ENCODE assay signal across 14 cellular contexts in the genomic region with DNA sequence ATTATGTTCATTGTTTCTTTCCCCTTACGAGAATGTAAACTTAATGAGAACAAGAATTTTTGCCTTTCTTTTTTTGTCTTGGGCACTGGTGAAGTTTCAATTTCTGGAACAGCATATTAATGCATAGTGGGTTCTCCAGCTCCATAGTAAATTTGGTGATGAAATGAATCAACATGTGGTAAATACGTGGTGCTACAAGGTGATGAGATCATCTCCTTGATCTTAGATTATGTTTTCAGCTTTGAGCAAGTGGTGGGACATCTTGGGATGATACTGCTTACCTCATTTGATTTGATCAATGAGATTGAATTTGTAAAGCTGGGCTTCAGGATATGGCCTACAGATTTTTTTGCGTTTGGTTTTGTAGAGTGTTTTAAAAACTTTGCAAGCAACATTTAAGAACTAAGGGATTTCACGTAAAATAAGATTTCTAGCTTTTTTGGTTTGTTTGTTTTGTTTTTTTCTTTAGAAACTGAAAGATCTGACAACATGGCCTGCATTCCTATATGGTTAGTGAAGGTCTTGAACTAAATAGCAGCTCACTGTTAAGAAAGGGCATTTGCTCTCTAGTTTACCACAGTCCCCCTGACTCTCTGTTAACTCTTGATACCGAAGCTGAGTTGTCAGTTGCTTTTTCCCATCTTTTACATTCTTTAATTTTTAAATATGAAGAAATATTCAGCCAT. TPM values are rescaled to one million over a fixed set of nuclear protein-coding genes. Genes with fewer than 3 reads are reported as not detected.
DNase-seq lines count a peak whose midpoint lies in the region; ATAC-seq and TF ChIP-seq lines count a peak whose summit lies in the region.
"Had no signal": no experiment of that assay in that cellular context is flagged by ENCODE, and none has a peak within 500 bp of the region (broad histone marks: within the 10 kb centered on the region; RNA-seq: fewer than 3 reads in every experiment).

No MANE protein-coding gene starts in this region.

- peaks cover 3% of the 10 kb centered on the region for H3K9me3 Mint-ChIP-seq in activated naive CD8-positive, alpha-beta T cell treated with anti-CD3 and anti-CD28 coated beads, Interleukin-2, amount 10 ng/mL, durations not matched to agents 7 days and 5 days
- no peaks in the 10 kb centered on the region for H3K9me3 Mint-ChIP-seq in activated naive CD8-positive, alpha-beta T cell treated with anti-CD3 and anti-CD28 coated beads for 36 hours
- no peaks in the 10 kb centered on the region for H3K9me3 Mint-ChIP-seq in activated T-helper 1 cell treated with anti-CD3 and anti-CD28 coated beads, Interleukin-12 subunit alpha, Interleukin-12 subunit beta, Interleukin-2, Interleukin-4 antibody, amounts not matched to agents 30 ng/mL and 10 ng/mL and 1 ng/mL, durations not matched to agents 14 hours and 24 hours and 36 hours

- DNase-seq in activated naive CD8-positive, alpha-beta T cell treated with anti-CD3 and anti-CD28 coated beads, Interleukin-2, amount 10 ng/mL, durations not matched to agents 7 days and 5 days = no peak
- DNase-seq in activated naive CD8-positive, alpha-beta T cell treated with anti-CD3 and anti-CD28 coated beads for 36 hours = no peak
- no peak for DNase-seq in activated T-helper 1 cell treated with anti-CD3 and anti-CD28 coated beads, Interleukin-12 subunit alpha, Interleukin-12 subunit beta, Interleukin-2, Interleukin-4 antibody, amounts not matched to agents 30 ng/mL and 10 ng/mL and 1 ng/mL, durations not matched to agents 14 hours and 24 hours and 36 hours (ENCODE audit: low spot score)
- no peak for DNase-seq in foreskin keratinocyte
- DNase-seq in SJCRH30 = no peak
- no peak for DNase-seq in omental fat pad (ENCODE audit: low spot score)
- no peak for DNase-seq in lower lobe of right lung
- DNase-seq: body of pancreas, KG1, NCI-H146, pancreas had no signal

- peaks cover 22% of the 10 kb centered on the region for H3K4me1 Mint-ChIP-seq in activated naive CD8-positive, alpha-beta T cell treated with anti-CD3 and anti-CD28 coated beads, Interleukin-2, amount 10 ng/mL, durations not matched to agents 7 days and 5 days
- H3K4me1 Mint-ChIP-seq in activated naive CD8-positive, alpha-beta T cell treated with anti-CD3 and anti-CD28 coated beads for 36 hours = peaks cover 33% of the 10 kb centered on the region
- H3K4me1 Mint-ChIP-seq in activated T-helper 1 cell treated with anti-CD3 and anti-CD28 coated beads, Interleukin-12 subunit alpha, Interleukin-12 subunit beta, Interleukin-2, Interleukin-4 antibody, amounts not matched to agents 30 ng/mL and 10 ng/mL and 1 ng/mL, durations not matched to agents 14 hours and 24 hours and 36 hours (ENCODE audit: low read depth) = peaks cover 49% of the 10 kb centered on the region

- peak; percentile 51 for ATAC-seq in activated naive CD8-positive, alpha-beta T cell treated with anti-CD3 and anti-CD28 coated beads, Interleukin-2, amount 10 ng/mL, durations not matched to agents 7 days and 5 days (ENCODE audit: low read depth)
- peak; percentile 7 for ATAC-seq in foreskin keratinocyte
- no peak for ATAC-seq in HG02840 (IDR thresholded peaks at IDR 0.05; ENCODE audit: low FRiP score, unreplicated experiment)
- no peak for ATAC-seq in omental fat pad (ENCODE audit: low FRiP score)
- ATAC-seq in lower lobe of right lung = no peak
- ATAC-seq: body of pancreas, HCT116, pancreas had no signal

- H3K36me3 Mint-ChIP-seq in activated naive CD8-positive, alpha-beta T cell treated with anti-CD3 and anti-CD28 coated beads, Interleukin-2, amount 10 ng/mL, durations not matched to agents 7 days and 5 days = peaks cover 23% of the 10 kb centered on the region
- peaks cover 17% of the 10 kb centered on the region for H3K36me3 Mint-ChIP-seq in activated naive CD8-positive, alpha-beta T cell treated with anti-CD3 and anti-CD28 coated beads for 36 hours
- peaks cover 14% of the 10 kb centered on the region for H3K36me3 Mint-ChIP-seq in activated T-helper 1 cell treated with anti-CD3 and anti-CD28 coated beads, Interleukin-12 subunit alpha, Interleukin-12 subunit beta, Interleukin-2, Interleukin-4 antibody, amounts not matched to agents 30 ng/mL and 10 ng/mL and 1 ng/mL, durations not matched to agents 14 hours and 24 hours and 36 hours (ENCODE audit: low read depth)

- H3K4me3 ChIP-seq in SJCRH30 = no peak overlapping the region
- no peak overlapping the region for H3K4me3 ChIP-seq in lower lobe of right lung
- H3K4me3 ChIP-seq: body of pancreas, pancreas had no signal

- intact Hi-C loops in activated T-helper 1 cell treated with anti-CD3 and anti-CD28 coated beads, Interleukin-12 subunit alpha, Interleukin-12 subunit beta, Interleukin-2, Interleukin-4 antibody, amounts not matched to agents 30 ng/mL and 10 ng/mL and 1 ng/mL, durations not matched to agents 14 hours and 24 hours and 36 hours (cut with micrococcal nuclease) = loop anchor here (2.0 to 5.0 kb wide), 2 partner anchors 46 to 273 kb away; a partner anchor contains a TSS
- intact Hi-C loops in lower lobe of right lung (cut with DNase I) = no loop called here

- H3K27ac ChIP-seq in foreskin keratinocyte (no peak overlapping the region), SJCRH30 (no peak overlapping the region), lower lobe of right lung (no peak overlapping the region)
- H3K27ac ChIP-seq: VCaP had no signal

- no peak overlapping the region for H3K4me3 Mint-ChIP-seq in activated naive CD8-positive, alpha-beta T cell treated with anti-CD3 and anti-CD28 coated beads, Interleukin-2, amount 10 ng/mL, durations not matched to agents 7 days and 5 days
- no peak overlapping the region for H3K4me3 Mint-ChIP-seq in activated naive CD8-positive, alpha-beta T cell treated with anti-CD3 and anti-CD28 coated beads for 36 hours
- H3K4me3 Mint-ChIP-seq in activated T-helper 1 cell treated with anti-CD3 and anti-CD28 coated beads, Interleukin-12 subunit alpha, Interleukin-12 subunit beta, Interleukin-2, Interleukin-4 antibody, amounts not matched to agents 30 ng/mL and 10 ng/mL and 1 ng/mL, durations not matched to agents 14 hours and 24 hours and 36 hours = no peak overlapping the region

- H3K27ac Mint-ChIP-seq in activated naive CD8-positive, alpha-beta T cell treated with anti-CD3 and anti-CD28 coated beads, Interleukin-2, amount 10 ng/mL, durations not matched to agents 7 days and 5 days = peak overlapping the region; percentile 5
- H3K27ac Mint-ChIP-seq in activated naive CD8-positive, alpha-beta T cell treated with anti-CD3 and anti-CD28 coated beads for 36 hours = no peak overlapping the region
- peak overlapping the region; percentile 20 for H3K27ac Mint-ChIP-seq in activated T-helper 1 cell treated with anti-CD3 and anti-CD28 coated beads, Interleukin-12 subunit alpha, Interleukin-12 subunit beta, Interleukin-2, Interleukin-4 antibody, amounts not matched to agents 30 ng/mL and 10 ng/mL and 1 ng/mL, durations not matched to agents 14 hours and 24 hours and 36 hours

- H3K36me3 ChIP-seq in SJCRH30 (peaks cover 17% of the 10 kb centered on the region), lower lobe of right lung (no peaks in the 10 kb centered on the region)
- H3K36me3 ChIP-seq: pancreas had no signal

- H3K27me3 ChIP-seq in foreskin keratinocyte (no peaks in the 10 kb centered on the region), SJCRH30 (no peaks in the 10 kb centered on the region), lower lobe of right lung (ENCODE audit: low read depth) (no peaks in the 10 kb centered on the region)
- H3K27me3 ChIP-seq: body of pancreas, pancreas had no signal

- H3K4me1 ChIP-seq in foreskin keratinocyte (peaks cover 38% of the 10 kb centered on the region), SJCRH30 (peaks cover 48% of the 10 kb centered on the region), lower lobe of right lung (peaks cover 23% of the 10 kb centered on the region)

- no peaks in the 10 kb centered on the region for H3K27me3 Mint-ChIP-seq in activated naive CD8-positive, alpha-beta T cell treated with anti-CD3 and anti-CD28 coated beads, Interleukin-2, amount 10 ng/mL, durations not matched to agents 7 days and 5 days
- no peaks in the 10 kb centered on the region for H3K27me3 Mint-ChIP-seq in activated naive CD8-positive, alpha-beta T cell treated with anti-CD3 and anti-CD28 coated beads for 36 hours
- H3K27me3 Mint-ChIP-seq in activated T-helper 1 cell treated with anti-CD3 and anti-CD28 coated beads, Interleukin-12 subunit alpha, Interleukin-12 subunit beta, Interleukin-2, Interleukin-4 antibody, amounts not matched to agents 30 ng/mL and 10 ng/mL and 1 ng/mL, durations not matched to agents 14 hours and 24 hours and 36 hours (ENCODE audit: insufficient read depth) = no peaks in the 10 kb centered on the region

- H3K9me3 ChIP-seq in SJCRH30 (replicated peaks) = no peaks in the 10 kb centered on the region
- H3K9me3 ChIP-seq in lower lobe of right lung = no peaks in the 10 kb centered on the region
- H3K9me3 ChIP-seq: body of pancreas, pancreas had no signal

- POLR2A ChIA-PET in activated naive CD8-positive, alpha-beta T cell treated with anti-CD3 and anti-CD28 coated beads, Interleukin-2, amount 10 ng/mL, durations not matched to agents 7 days and 5 days (lab: Charles Lee) = no interaction called here

- TF ChIP-seq CTCF in foreskin keratinocyte (conservative IDR thresholded peaks at IDR 0.05) = no peak
- no peak for TF ChIP-seq CTCF in omental fat pad (IDR thresholded peaks at IDR 0.05)
- no peak for TF ChIP-seq CTCF in lower lobe of right lung (IDR thresholded peaks at IDR 0.05)

RNA-seq across cellular contexts. Expression of a gene that starts 45.6 kb away (rescaled TPM):
- total RNA-seq in activated naive CD8-positive, alpha-beta T cell treated with anti-CD3 and anti-CD28 coated beads, Interleukin-2, amount 10 ng/mL, durations not matched to agents 7 days and 5 days = 10 to 100 TPM; 15.8 to 16.3 TPM
- 10 to 100 TPM; 11.6 to 12.2 TPM for total RNA-seq in activated naive CD8-positive, alpha-beta T cell treated with anti-CD3 and anti-CD28 coated beads for 36 hours
- total RNA-seq in activated T-helper 1 cell treated with anti-CD3 and anti-CD28 coated beads, Interleukin-12 subunit alpha, Interleukin-12 subunit beta, Interleukin-2, Interleukin-4 antibody, amounts not matched to agents 30 ng/mL and 10 ng/mL and 1 ng/mL, durations not matched to agents 14 hours and 24 hours and 36 hours = 29.0 and 31.5 TPM in 2 replicates
- total RNA-seq in foreskin keratinocyte (47.4 and 52.3 TPM in 2 replicates), omental fat pad (100 to 1,000 TPM; 114 to 217 (median 164) TPM), lower lobe of right lung (153 TPM)
- 11.1 and 11.9 TPM in 2 replicates for polyA plus RNA-seq in foreskin keratinocyte
- 57.2 and 62.3 TPM in 2 replicates for total RNA-seq in SJCRH30 (2014; rRNA removed; shearing (Covaris generic))

Comparison
In these comparisons a context has a peak if more than half of its experiments do, and no peak if none do; other contexts are left out.
1. ATAC-seq: peak in activated naive CD8-positive, alpha-beta T cell treated with anti-CD3 and anti-CD28 coated beads, Interleukin-2, amount 10 ng/mL, durations not matched to agents 7 days and 5 days (single experiment) and foreskin keratinocyte (single experiment); none in HG02840 (single experiment), omental fat pad (single experiment) and lower lobe of right lung (0 of 2).